Comparison of ENCODE assay signal across 16 cellular contexts in the genomic region with DNA sequence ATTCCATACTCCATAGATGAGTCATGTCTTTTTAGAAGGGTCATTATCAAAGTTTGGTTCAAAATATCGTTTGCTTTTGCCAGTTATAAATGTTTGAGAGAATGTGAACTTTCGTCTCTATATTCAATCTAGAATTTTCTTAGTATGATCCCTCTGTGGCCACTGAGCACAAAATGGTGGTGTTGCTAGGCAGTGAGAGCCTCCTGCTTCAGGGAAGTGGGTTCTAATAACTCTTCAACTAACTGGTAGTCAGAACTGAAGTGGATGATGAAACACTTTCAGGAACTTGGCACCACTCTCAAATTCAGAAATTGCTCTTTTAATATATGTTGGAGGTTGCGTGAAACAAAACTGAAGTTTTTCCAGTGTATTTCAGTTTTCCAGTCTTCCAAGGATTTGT.
DNase-seq lines count a peak whose midpoint lies in the region; ATAC-seq and TF ChIP-seq lines count a peak whose summit lies in the region.
"Had no signal": no experiment of that assay in that cellular context is flagged by ENCODE, and none has a peak within 500 bp of the region (broad histone marks: within the 10 kb centered on the region; RNA-seq: fewer than 3 reads in every experiment).

No MANE protein-coding gene starts in this region.

- H2AFZ ChIP-seq in mammary epithelial cell (ENCODE audit: low read depth, low read length): no peak overlapping the region

- peak overlapping the region; percentile 31 for H3K27ac Mint-ChIP-seq in MCF 10A (ENCODE audit: low read depth, unreplicated experiment)
- H3K27ac Mint-ChIP-seq in mesothelial cell of epicardium: no peak overlapping the region
- H3K27ac Mint-ChIP-seq: natural killer cell treated with Interleukin-12 subunit alpha and Interleukin-12 subunit beta and Interleukin-15 and Interleukin-18, amount 100 ng/mL, for 72 hours had no signal

- H3K27me3 Mint-ChIP-seq in MCF 10A (ENCODE audit: insufficient read depth, unreplicated experiment): no peaks in the 10 kb centered on the region
- H3K27me3 Mint-ChIP-seq in mesothelial cell of epicardium (ENCODE audit: low read depth): no peaks in the 10 kb centered on the region

- H3K79me2 ChIP-seq in mammary epithelial cell (ENCODE audit: insufficient read depth, low read length): no peaks in the 10 kb centered on the region

- peaks cover 26% of the 10 kb centered on the region for H3K4me1 Mint-ChIP-seq in MCF 10A (ENCODE audit: insufficient read depth, unreplicated experiment)
- H3K4me1 Mint-ChIP-seq in mesothelial cell of epicardium: peaks cover under 1% of the 10 kb centered on the region

- WGBS in mammary epithelial cell (ENCODE audit: low coverage, missing lambda C conversion rate): 76% methylated on average over 3 of the region's 3 CpGs

- no peaks in the 10 kb centered on the region for H3K36me3 Mint-ChIP-seq in MCF 10A (ENCODE audit: insufficient read depth, unreplicated experiment)
- H3K36me3 Mint-ChIP-seq in mesothelial cell of epicardium: no peaks in the 10 kb centered on the region
- H3K36me3 Mint-ChIP-seq: natural killer cell treated with Interleukin-12 subunit alpha and Interleukin-12 subunit beta and Interleukin-15 and Interleukin-18, amount 100 ng/mL, for 72 hours had no signal

- H3K4me2 ChIP-seq in mammary epithelial cell (ENCODE audit: insufficient read depth, low read depth, low read length): no peak overlapping the region

- no peaks in the 10 kb centered on the region for H4K20me1 ChIP-seq in mammary epithelial cell (ENCODE audit: insufficient read depth, low read length)

- H3K9me3 Mint-ChIP-seq in MCF 10A (ENCODE audit: unreplicated experiment) (peaks cover 7% of the 10 kb centered on the region), mesothelial cell of epicardium (no peaks in the 10 kb centered on the region)
- H3K9me3 Mint-ChIP-seq: natural killer cell treated with Interleukin-12 subunit alpha and Interleukin-12 subunit beta and Interleukin-15 and Interleukin-18, amount 100 ng/mL, for 72 hours had no signal

- intact Hi-C loops in MCF 10A (cut with micrococcal nuclease): no loop called here
- intact Hi-C loops in mammary epithelial cell (cut with micrococcal nuclease): no loop called here

- in situ Hi-C loops in mammary epithelial cell (cut with MboI; ENCODE audit: low sequenced_read_pairs in 2 of 2): no loop called here

- H3K4me1 ChIP-seq in mammary epithelial cell (ENCODE audit: insufficient read depth, low read length) (peaks cover 2% of the 10 kb centered on the region), SJSA1 (replicated peaks) (peaks cover 40% of the 10 kb centered on the region)
- H3K4me1 ChIP-seq: left ventricle myocardium inferior had no signal

- TF ChIP-seq CTCF in MCF 10A (IDR thresholded peaks at IDR 0.05; ENCODE audit: unreplicated experiment) (no peak), mammary epithelial cell (conservative IDR thresholded peaks at IDR 0.05 in 1 of 2, IDR thresholded peaks at IDR 0.05 in 1 of 2; ENCODE audit: extremely low read depth in 1 of 2, insufficient read depth in 1 of 2, low read depth in 1 of 2, low read length in 2 of 2) (no peak), mesothelial cell of epicardium (IDR thresholded peaks at IDR 0.05; ENCODE audit: unreplicated experiment) (no peak)

- H3K9ac ChIP-seq in mammary epithelial cell (ENCODE audit: insufficient read depth, low read length): no peak overlapping the region

- H3K4me3 ChIP-seq in mammary epithelial cell (replicated peaks in 1 of 3; ENCODE audit: insufficient read depth in 1 of 3, low read depth in 2 of 3, low read length in 3 of 3) (no peak overlapping the region), SJSA1 (no peak overlapping the region)
- H3K4me3 ChIP-seq: dorsolateral prefrontal cortex, esophagus squamous epithelium, K562, left ventricle myocardium inferior, psoas muscle had no signal

- no peaks in the 10 kb centered on the region for H3K36me3 ChIP-seq in mammary epithelial cell (ENCODE audit: insufficient read depth, low read length)
- no peaks in the 10 kb centered on the region for H3K36me3 ChIP-seq in SJSA1
- H3K36me3 ChIP-seq: esophagus squamous epithelium, left ventricle myocardium inferior had no signal

- BruUV-seq in MCF 10A (replicated peaks; lab: Mats Ljungman, UMichigan) (no TSS peak), mammary epithelial cell (replicated peaks; lab: Mats Ljungman, UMichigan) (no TSS peak)

- POLR2A ChIA-PET in MCF 10A (lab: Yijun Ruan, JAX): interaction anchor here (1.2 kb wide), 1 partner anchor 96 kb away, joined by 4 read pairs; no protein-coding TSS in a partner anchor

- ATAC-seq in activated CD4-positive, CD25-positive, alpha-beta regulatory T cell treated with anti-CD3 and anti-CD28 coated beads, Interleukin-2, amount 50 U/mL, for 24 hours: no peak
- ATAC-seq: K562; natural killer cell treated with Interleukin-12 subunit alpha and Interleukin-12 subunit beta and Interleukin-15 and Interleukin-18, amount 100 ng/mL, for 72 hours; psoas muscle had no signal

- DNase-seq in MCF 10A (ENCODE audit: unreplicated experiment) (peak; percentile 21), mammary epithelial cell (no peak), SJSA1 (ENCODE audit: low read depth in 1 of 2, low spot score in 2 of 2) (no peak), fibroblast of peridontal ligament (ENCODE audit: extremely low read depth) (peak; percentile 48), mesothelial cell of epicardium (ENCODE audit: low spot score in 2 of 2, unreplicated experiment in 2 of 2) (no peak), NCI-H446 (lab: John Stamatoyannopoulos, UW) (no peak), NAMALWA (ENCODE audit: low spot score) (no peak)
- DNase-seq: activated naive CD4-positive, alpha-beta T cell; dorsolateral prefrontal cortex; esophagus squamous epithelium; left ventricle myocardium inferior; NCI-H345; psoas muscle had no signal

- H3K9me3 ChIP-seq in mammary epithelial cell (replicated peaks; ENCODE audit: insufficient read depth, low read length) (no peaks in the 10 kb centered on the region), SJSA1 (replicated peaks) (no peaks in the 10 kb centered on the region)
- H3K9me3 ChIP-seq: esophagus squamous epithelium, left ventricle myocardium inferior, psoas muscle had no signal

- CTCF ChIA-PET in MCF 10A (lab: Yijun Ruan, JAX) (interaction anchor here (0.6 kb wide), 2 partner anchors 114 to 261 kb away, joined by 3 to 4 read pairs; no protein-coding TSS in a partner anchor), mammary epithelial cell (lab: Charles Lee; ENCODE audit: low non-redundant PET) (no interaction called here)

- H3K27me3 ChIP-seq in mammary epithelial cell (ENCODE audit: insufficient read depth, low read length) (no peaks in the 10 kb centered on the region), SJSA1 (replicated peaks) (no peaks in the 10 kb centered on the region)
- H3K27me3 ChIP-seq: dorsolateral prefrontal cortex, esophagus squamous epithelium had no signal

- H3K27ac ChIP-seq in mammary epithelial cell (ENCODE audit: insufficient read depth, low read depth, low read length): no peak overlapping the region
- peak overlapping the region; percentile 75 for H3K27ac ChIP-seq in SJSA1
- H3K27ac ChIP-seq: dorsolateral prefrontal cortex, esophagus squamous epithelium, left ventricle myocardium inferior, psoas muscle had no signal

- dilution Hi-C loops in mammary epithelial cell (cut with HindIII; ENCODE audit: low sequenced_read_pairs): no loop called here

- H3K4me3 Mint-ChIP-seq in MCF 10A (ENCODE audit: unreplicated experiment) (no peak overlapping the region), mesothelial cell of epicardium (no peak overlapping the region)
- H3K4me3 Mint-ChIP-seq: natural killer cell treated with Interleukin-12 subunit alpha and Interleukin-12 subunit beta and Interleukin-15 and Interleukin-18, amount 100 ng/mL, for 72 hours had no signal

Comparison
In these comparisons a context has a peak if more than half of its experiments do, and no peak if none do; other contexts are left out.
1. DNase-seq: peak in MCF 10A (single experiment) and fibroblast of peridontal ligament (single experiment); none in mammary epithelial cell (single experiment), SJSA1 (0 of 2), mesothelial cell of epicardium (0 of 2), NCI-H446 (0 of 2) and NAMALWA (single experiment).